ENCODE assay signal across 9 cellular contexts in genomic region chr17:59621771-59622170, GRCh38. TPM values are rescaled to one million over a fixed set of nuclear protein-coding genes. Genes with fewer than 3 reads are reported as not detected.
DNase-seq lines count a peak whose midpoint lies in the region; ATAC-seq and TF ChIP-seq lines count a peak whose summit lies in the region.
"Had no signal": no experiment of that assay in that cellular context is flagged by ENCODE, and none has a peak within 500 bp of the region (broad histone marks: within the 10 kb centered on the region; RNA-seq: fewer than 3 reads in every experiment).

No MANE protein-coding gene starts in this region.

- H3K27me3 Mint-ChIP-seq in activated naive CD4-positive, alpha-beta T cell treated with anti-CD3 and anti-CD28 coated beads for 36 hours (ENCODE audit: low read depth): no peaks in the 10 kb centered on the region
- H3K27me3 Mint-ChIP-seq in activated T-helper 17 cell treated with anti-CD3 and anti-CD28 coated beads, Interleukin-2, amount 50 U/mL, for 72 hours: no peaks in the 10 kb centered on the region

- peaks cover 16% of the 10 kb centered on the region for H3K36me3 Mint-ChIP-seq in activated naive CD4-positive, alpha-beta T cell treated with anti-CD3 and anti-CD28 coated beads for 36 hours (ENCODE audit: low read depth)
- H3K36me3 Mint-ChIP-seq in activated T-helper 17 cell treated with anti-CD3 and anti-CD28 coated beads, Interleukin-2, amount 50 U/mL, for 72 hours (ENCODE audit: low read depth): peaks cover 68% of the 10 kb centered on the region

- no peak for ATAC-seq in activated T-helper 17 cell treated with anti-CD3 and anti-CD28 coated beads, Interleukin-2, amount 50 U/mL, for 72 hours (replicated peaks)
- ATAC-seq in GM18519 (IDR thresholded peaks at IDR 0.05; ENCODE audit: low FRiP score, unreplicated experiment): no peak

- no peak overlapping the region for H3K27ac Mint-ChIP-seq in activated naive CD4-positive, alpha-beta T cell treated with anti-CD3 and anti-CD28 coated beads for 36 hours
- H3K27ac Mint-ChIP-seq in activated T-helper 17 cell treated with anti-CD3 and anti-CD28 coated beads, Interleukin-2, amount 50 U/mL, for 72 hours: peak overlapping the region; percentile 99

- no peak for TF ChIP-seq EP300 in stomach (IDR thresholded peaks at IDR 0.05)

- H3K27me3 ChIP-seq in iPS-20b (ENCODE audit: insufficient read depth, low read length): no peaks in the 10 kb centered on the region
- H3K27me3 ChIP-seq in stomach: no peaks in the 10 kb centered on the region

- H3K36me3 ChIP-seq in iPS-20b (ENCODE audit: insufficient read depth, low read depth, low read length) (peaks cover 8% of the 10 kb centered on the region; the same call in 1 of the 2 replicates), stomach (no peaks in the 10 kb centered on the region)

- TF ChIP-seq CTCF in stomach (IDR thresholded peaks at IDR 0.05): no peak

- DNase-seq in activated naive CD4-positive, alpha-beta T cell treated with anti-CD3 and anti-CD28 coated beads for 36 hours: no peak
- DNase-seq in activated naive CD4-positive, alpha-beta T cell (lab: John Stamatoyannopoulos, UW): no peak
- DNase-seq in stomach (no peak), DMS53 treated with DMSO at 0.1 percent for 48 hours (lab: John Stamatoyannopoulos, UW; ENCODE audit: unreplicated experiment) (no peak)
- no peak for DNase-seq in activated CD4-positive, CD25-positive, alpha-beta regulatory T cell treated with anti-CD3 and anti-CD28 coated beads, Interleukin-2, amount 50 U/mL, for 72 hours
- DNase-seq: aorta had no signal

- intact Hi-C loops in activated naive CD4-positive, alpha-beta T cell treated with anti-CD3 and anti-CD28 coated beads for 36 hours (cut with micrococcal nuclease): no loop called here
- intact Hi-C loops in stomach (cut with DNase I; ENCODE audit: low total_unique reads): no loop called here

- H3K4me3 Mint-ChIP-seq in activated naive CD4-positive, alpha-beta T cell treated with anti-CD3 and anti-CD28 coated beads for 36 hours: peak overlapping the region; percentile 7
- H3K4me3 Mint-ChIP-seq in activated T-helper 17 cell treated with anti-CD3 and anti-CD28 coated beads, Interleukin-2, amount 50 U/mL, for 72 hours: peak overlapping the region; percentile 99

- no peak for TF ChIP-seq POLR2A in stomach (IDR thresholded peaks at IDR 0.05)

- H3K9me3 Mint-ChIP-seq in activated naive CD4-positive, alpha-beta T cell treated with anti-CD3 and anti-CD28 coated beads for 36 hours: no peaks in the 10 kb centered on the region
- H3K9me3 Mint-ChIP-seq in activated T-helper 17 cell treated with anti-CD3 and anti-CD28 coated beads, Interleukin-2, amount 50 U/mL, for 72 hours: no peaks in the 10 kb centered on the region

- CTCF ChIA-PET in activated naive CD4-positive, alpha-beta T cell treated with anti-CD3 and anti-CD28 coated beads for 36 hours (lab: Charles Lee): no interaction called here

- peak overlapping the region; percentile 95; the same call in 1 of the 2 replicates for H3K9ac ChIP-seq in iPS-20b (ENCODE audit: low read depth, low read length)

- H3K4me1 Mint-ChIP-seq in activated naive CD4-positive, alpha-beta T cell treated with anti-CD3 and anti-CD28 coated beads for 36 hours (ENCODE audit: low read depth): peaks cover 61% of the 10 kb centered on the region
- H3K4me1 Mint-ChIP-seq in activated T-helper 17 cell treated with anti-CD3 and anti-CD28 coated beads, Interleukin-2, amount 50 U/mL, for 72 hours: peaks cover 33% of the 10 kb centered on the region

- no peak overlapping the region for H3K27ac ChIP-seq in iPS-20b (ENCODE audit: low read length)
- peak overlapping the region in 3 of 5 donors; percentile 99 to 100 (median 100) for H3K27ac ChIP-seq in stomach

- H3K9me3 ChIP-seq in iPS-20b (ENCODE audit: insufficient read depth, low read depth, low read length): no peaks in the 10 kb centered on the region
- H3K9me3 ChIP-seq in stomach: no peaks in the 10 kb centered on the region

- H3K4me3 ChIP-seq in iPS-20b (ENCODE audit: low read length) (peak overlapping the region; percentile 93), stomach (peak overlapping the region; percentile 89 to 97 (median 96))

- H3K4me1 ChIP-seq in iPS-20b (ENCODE audit: insufficient read depth, low read length) (peaks cover 14% of the 10 kb centered on the region), stomach (peaks cover 61 to 79% (median 67%) of the 10 kb centered on the region in 4 donors)

- WGBS in stomach, 5 donors: 18 to 36% (median 23%) methylated on average over 4 of the region's 4 CpGs

RNA-seq across cellular contexts. Expression of gene CLTC, which starts 2.1 kb away (rescaled TPM):
- total RNA-seq in activated naive CD4-positive, alpha-beta T cell treated with anti-CD3 and anti-CD28 coated beads for 36 hours: 100 to 1,000 TPM; 127 to 134 TPM
- total RNA-seq in activated T-helper 17 cell treated with anti-CD3 and anti-CD28 coated beads, Interleukin-2, amount 50 U/mL, for 72 hours: 100 to 1,000 TPM; 162 to 200 TPM
- 100 to 1,000 TPM; 129 to 363 (median 207) TPM for total RNA-seq in stomach
- 10 to 100 TPM; 38.5 to 79.3 (median 40.8) TPM for polyA plus RNA-seq in stomach

RNA-seq across cellular contexts. Expression of gene DHX40, which starts 56.4 kb away (rescaled TPM):
- 10 to 100 TPM; 14.2 to 15.3 TPM for total RNA-seq in activated naive CD4-positive, alpha-beta T cell treated with anti-CD3 and anti-CD28 coated beads for 36 hours
- total RNA-seq in activated T-helper 17 cell treated with anti-CD3 and anti-CD28 coated beads, Interleukin-2, amount 50 U/mL, for 72 hours: 10 to 100 TPM; 23.0 to 44.8 TPM
- total RNA-seq in stomach: 100 to 1,000 TPM in 1 of 5 donors, 10 to 100 TPM in 4; 18.7 to 109 (median 23.5) TPM
- 10 to 100 TPM; 14.0 to 30.5 (median 16.6) TPM for polyA plus RNA-seq in stomach
